ENCODE assay signal across 21 cellular contexts in the genomic region with DNA sequence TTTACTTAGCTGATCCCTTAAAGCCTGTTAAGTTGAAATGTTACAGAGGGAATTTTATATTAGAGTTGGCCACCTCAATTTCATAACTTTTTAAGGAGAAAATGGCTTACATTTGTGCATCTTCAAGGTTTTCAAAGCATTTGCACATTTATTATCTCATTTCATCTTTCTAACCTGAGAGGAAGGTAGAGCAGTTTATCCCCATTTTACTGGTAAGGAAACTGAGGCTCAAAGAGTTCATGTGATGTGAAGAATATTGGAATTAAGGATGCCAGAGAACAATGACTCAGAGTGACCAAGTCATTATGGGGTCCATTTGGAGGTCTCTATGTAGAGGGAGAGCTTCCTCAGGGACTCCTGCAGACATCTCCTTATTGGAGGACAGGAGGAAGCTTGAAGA. TPM values are rescaled to one million over a fixed set of nuclear protein-coding genes. Genes with fewer than 3 reads are reported as not detected.
"Had no signal": no experiment of that assay in that cellular context is flagged by ENCODE, and none has a peak within 500 bp of the region (broad histone marks: within the 10 kb centered on the region; RNA-seq: fewer than 3 reads in every experiment).

No MANE protein-coding gene starts in this region.

- H3K27me3 Mint-ChIP-seq: activated CD8-positive, alpha-beta T cell treated with anti-CD3 and anti-CD28 coated beads for 36 hours; activated T-cell treated with anti-CD3 and anti-CD28 coated beads, Interleukin-2, amount 50 U/mL, for 24 hours had no signal

- H3K27me3 ChIP-seq: SJSA1 had no signal

- ATAC-seq: activated CD4-positive, CD25-positive, alpha-beta regulatory T cell treated with anti-CD3 and anti-CD28 coated beads, Interleukin-2, amount 50 U/mL, for 24 hours; activated CD8-positive, alpha-beta T cell treated with anti-CD3 and anti-CD28 coated beads for 36 hours; activated naive CD4-positive, alpha-beta T cell treated with anti-CD3 and anti-CD28 coated beads, Interleukin-2, amount 50 U/mL, for 72 hours; PC-3 had no signal

- FAIRE-seq: RCC 7860 had no signal

- H3K36me3 ChIP-seq: SJSA1 had no signal

- H3K9me3 ChIP-seq: SJSA1 had no signal

- H3K4me3 Mint-ChIP-seq: activated T-cell treated with anti-CD3 and anti-CD28 coated beads, Interleukin-2, amount 50 U/mL, for 24 hours had no signal

- H3K9me3 Mint-ChIP-seq: activated CD8-positive, alpha-beta T cell treated with anti-CD3 and anti-CD28 coated beads for 36 hours; activated naive CD4-positive, alpha-beta T cell treated with anti-CD3 and anti-CD28 coated beads, Interleukin-2, amount 50 U/mL, for 72 hours; activated T-cell treated with anti-CD3 and anti-CD28 coated beads, Interleukin-2, amount 50 U/mL, for 24 hours; activated T-helper 1 cell treated with anti-CD3 and anti-CD28 coated beads, Interleukin-12 subunit alpha, Interleukin-12 subunit beta, Interleukin-2, Interleukin-4 antibody, amounts not matched to agents 30 ng/mL and 10 ng/mL and 1 ng/mL, durations not matched to agents 14 hours and 24 hours and 36 hours; T-helper 1 cell treated with Interleukin-12 subunit alpha and Interleukin-12 subunit beta and Interleukin-4 antibody, amounts not matched to agents 30 μg/mL and 1 μg/mL, for 36 hours had no signal

- DNase-seq: activated CD4-positive, alpha-beta T cell treated with anti-CD3 and anti-CD28 coated beads for 4 hours; activated CD8-positive, alpha-beta T cell treated with anti-CD3 and anti-CD28 coated beads for 36 hours; activated effector memory CD4-positive, alpha-beta T cell treated with Interleukin-2 at 50 U/mL for 16 hours; activated naive CD4-positive, alpha-beta T cell; activated T-cell treated with anti-CD3 and anti-CD28 coated beads, Interleukin-2, amount 50 U/mL, for 24 hours; Kasumi-1; NCI-H1092 treated with DMSO at 0.1 percent for 48 hours; NCI-H1436; NCI-H187; NCI-H2081; NCI-H446; NCI-H524; PC-3; SHP77 had no signal

- H3K27ac ChIP-seq: SJSA1 had no signal

- H3K27ac Mint-ChIP-seq: activated CD8-positive, alpha-beta T cell treated with anti-CD3 and anti-CD28 coated beads for 36 hours; activated naive CD4-positive, alpha-beta T cell treated with anti-CD3 and anti-CD28 coated beads, Interleukin-2, amount 50 U/mL, for 72 hours; activated T-cell treated with anti-CD3 and anti-CD28 coated beads, Interleukin-2, amount 50 U/mL, for 24 hours; activated T-helper 1 cell treated with anti-CD3 and anti-CD28 coated beads, Interleukin-12 subunit alpha, Interleukin-12 subunit beta, Interleukin-2, Interleukin-4 antibody, amounts not matched to agents 30 ng/mL and 10 ng/mL and 1 ng/mL, durations not matched to agents 14 hours and 24 hours and 36 hours; T-helper 1 cell treated with Interleukin-12 subunit alpha and Interleukin-12 subunit beta and Interleukin-4 antibody, amounts not matched to agents 30 μg/mL and 1 μg/mL, for 36 hours had no signal

- H3K4me3 ChIP-seq: SJSA1 had no signal

RNA-seq across cellular contexts. Expression of a gene that starts 35.2 kb away (rescaled TPM):
- total RNA-seq: M059J had no signal
